Comparison of ENCODE assay signal across 9 cellular contexts in genomic region chr11:77046060-77046501, GRCh38. TPM values are rescaled to one million over a fixed set of nuclear protein-coding genes. Genes with fewer than 3 reads are reported as not detected.
DNase-seq lines count a peak whose midpoint lies in the region; ATAC-seq, FAIRE-seq and TF ChIP-seq lines count a peak whose summit lies in the region.
"Had no signal": no experiment of that assay in that cellular context is flagged by ENCODE, and none has a peak within 500 bp of the region (broad histone marks: within the 10 kb centered on the region; RNA-seq: fewer than 3 reads in every experiment).

No MANE protein-coding gene starts in this region.

- CTCF ChIA-PET in WTC11 (lab: Charles Lee): interaction anchor here (1.0 to 1.7 kb wide), 6 partner anchors 19 to 329 kb away, joined by 3 to 12 read pairs (median 7); no protein-coding TSS in a partner anchor
- CTCF ChIA-PET in HepG2 (lab: Yijun Ruan, JAX; ENCODE audit: low intra/inter-chr PET ratio, low total read pairs): interaction anchor here (0.8 to 4.1 kb wide), 6 partner anchors 27 to 126 kb away, joined by 5 to 85 read pairs (median 18); no protein-coding TSS in a partner anchor

- peaks cover 26% of the 10 kb centered on the region for H3K27me3 ChIP-seq in HUES6 (ENCODE audit: control insufficient read depth, insufficient read depth, low read length)
- peaks cover 2 to 32% of the 10 kb centered on the region in 2 experiments; a peak in 4 of 5 replicates for H3K27me3 ChIP-seq in HepG2 (ENCODE audit: control insufficient read depth in 1 of 2, insufficient read depth in 2 of 2, low read length in 2 of 2)

- H3K36me3 ChIP-seq in HUES6 (ENCODE audit: control insufficient read depth, insufficient read depth, low read length) (no peaks in the 10 kb centered on the region), HepG2 (replicated peaks in 1 of 2; ENCODE audit: control insufficient read depth in 1 of 2, insufficient read depth in 2 of 2, low read length in 2 of 2) (no peaks in the 10 kb centered on the region)

- no peaks in the 10 kb centered on the region for H3K79me2 ChIP-seq in HepG2 (ENCODE audit: insufficient read depth, low read length)

- WGBS in HepG2 (ENCODE audit: low lambda C conversion rate): 53% methylated on average over 22 of the region's 39 CpGs

- peak; percentile 78 for TF ChIP-seq RAD21 in HepG2 (CRISPR knock-in tag; IDR thresholded peaks at IDR 0.05)

- peak overlapping the region; percentile 54 for H3K4me3 Mint-ChIP-seq in WTC11
- H3K4me3 Mint-ChIP-seq in stimulated activated naive B cell treated with anti-CD40 and anti-IgM and Interleukin-4, amounts not matched to agents 10 μg/mL and 1 μg/mL and 100 μg/mL, for 72 hours: peak overlapping the region in 1 of 2 donors; percentile 22

- no peak for TF ChIP-seq POLR2A in HepG2 (IDR thresholded peaks at IDR 0.05; ENCODE audit: insufficient read depth in 1 of 2, low read depth in 2 of 2, low read length in 2 of 2)

- TF ChIP-seq EP300 in HepG2 (IDR thresholded peaks at IDR 0.05; ENCODE audit: low read depth in 2 of 2, low read length in 2 of 2): no peak
- no peak for TF ChIP-seq EP300 in HepG2 (CRISPR knock-in tag; IDR thresholded peaks at IDR 0.05; ENCODE audit: borderline replicate concordance)

- H3K36me3 Mint-ChIP-seq in WTC11: no peaks in the 10 kb centered on the region
- peaks cover under 1 to 2% of the 10 kb centered on the region in 2 donors for H3K36me3 Mint-ChIP-seq in stimulated activated naive B cell treated with anti-CD40 and anti-IgM and Interleukin-4, amounts not matched to agents 10 μg/mL and 1 μg/mL and 100 μg/mL, for 72 hours

- TF ChIP-seq CTCF in GM10266 (IDR thresholded peaks at IDR 0.05; ENCODE audit: control insufficient read depth, insufficient read depth, low read depth, missing control alignments) (peak; percentile 75), WTC11 (IDR thresholded peaks at IDR 0.05) (peak; percentile 95), HepG2 (CRISPR knock-in tag; IDR thresholded peaks at IDR 0.05) (peak; percentile 82)

- H3K9me3 ChIP-seq in HUES6 (ENCODE audit: control insufficient read depth, insufficient read depth, low read depth, low read length) (no peaks in the 10 kb centered on the region), HepG2 (ENCODE audit: low read length) (no peaks in the 10 kb centered on the region)

- H3K4me1 ChIP-seq in HUES6 (ENCODE audit: control insufficient read depth, insufficient read depth, low read length) (0 out of 2 replicates have a peak, but pooled peaks cover 4% of the 10 kb centered on the region), HepG2 (ENCODE audit: insufficient read depth, low read length) (peaks cover 39% of the 10 kb centered on the region)

- peaks cover 14% of the 10 kb centered on the region for H3K4me1 Mint-ChIP-seq in WTC11
- peaks cover 6 to 17% of the 10 kb centered on the region in 2 donors for H3K4me1 Mint-ChIP-seq in stimulated activated naive B cell treated with anti-CD40 and anti-IgM and Interleukin-4, amounts not matched to agents 10 μg/mL and 1 μg/mL and 100 μg/mL, for 72 hours

- no peak overlapping the region for H2AFZ ChIP-seq in HepG2 (ENCODE audit: low read length)

- intact Hi-C loops in HepG2 (cut with micrococcal nuclease; ENCODE audit: unreplicated experiment): loop anchor here (2.0 to 10.0 kb wide), 3 partner anchors 55 to 321 kb away; no protein-coding TSS in a partner anchor

- H3K27ac Mint-ChIP-seq in WTC11: peak overlapping the region; percentile 5; the same call in 1 of the 2 replicates
- no peak overlapping the region for H3K27ac Mint-ChIP-seq in stimulated activated naive B cell treated with anti-CD40 and anti-IgM and Interleukin-4, amounts not matched to agents 10 μg/mL and 1 μg/mL and 100 μg/mL, for 72 hours

- H3K9ac ChIP-seq in HUES6 (ENCODE audit: low read length) (no peak overlapping the region), HepG2 (ENCODE audit: insufficient read depth, low read depth, low read length) (no peak overlapping the region)

- 0 out of 2 replicates have a peak, but pooled peaks cover 3% of the 10 kb centered on the region for H3K9me3 Mint-ChIP-seq in WTC11
- no peaks in the 10 kb centered on the region for H3K9me3 Mint-ChIP-seq in stimulated activated naive B cell treated with anti-CD40 and anti-IgM and Interleukin-4, amounts not matched to agents 10 μg/mL and 1 μg/mL and 100 μg/mL, for 72 hours

- POLR2A ChIA-PET in WTC11 (lab: Charles Lee) (no interaction called here), HepG2 (lab: Yijun Ruan, JAX) (no interaction called here)

- peaks cover 28% of the 10 kb centered on the region for H3K27me3 Mint-ChIP-seq in WTC11 (ENCODE audit: low read depth)
- H3K27me3 Mint-ChIP-seq in stimulated activated naive B cell treated with anti-CD40 and anti-IgM and Interleukin-4, amounts not matched to agents 10 μg/mL and 1 μg/mL and 100 μg/mL, for 72 hours: peaks cover 33 to 44% of the 10 kb centered on the region in 2 donors

- peak; percentile 81 for DNase-seq in GM10266 (ENCODE audit: extremely low spot score)
- DNase-seq in WTC11 (ENCODE audit: low spot score): peak; percentile 82
- DNase-seq in cerebellum (ENCODE audit: low spot score): peak; percentile 75
- no peak for DNase-seq in HepG2 (ENCODE audit: low spot score)
- no peak for DNase-seq in stimulated activated naive B cell treated with anti-CD40 and anti-IgM and Interleukin-4, amounts not matched to agents 10 μg/mL and 1 μg/mL and 100 μg/mL, for 72 hours

- peak overlapping the region; percentile 41 for H3K4me2 ChIP-seq in HepG2 (ENCODE audit: low read depth, low read length)

- H4K20me1 ChIP-seq in HepG2 (ENCODE audit: insufficient read depth, low read length): no peaks in the 10 kb centered on the region

- BruUV-seq in HepG2 (replicated peaks; lab: Mats Ljungman, UMichigan): no TSS peak

- peak overlapping the region; percentile 47 for H3K4me3 ChIP-seq in HUES6 (ENCODE audit: low read depth, low read length)
- no peak overlapping the region for H3K4me3 ChIP-seq in HepG2 (replicated peaks in 1 of 3; ENCODE audit: insufficient read depth in 1 of 3, low read depth in 2 of 3, low read length in 3 of 3)

- H3K27ac ChIP-seq in HUES6 (ENCODE audit: low read depth, low read length): no peak overlapping the region
- H3K27ac ChIP-seq in HepG2 (ENCODE audit: extremely low read length, insufficient read depth, low read length): no peak overlapping the region

- no peak for FAIRE-seq in HepG2 (lab: Jason Lieb, UNC)

- in situ Hi-C loops in HepG2 (cut with HindIII; ENCODE audit: extremely low pct_ligation_motif_present, low pct_unique_long_range_greater_than_20kb): loop anchor here (5.0 to 25.0 kb wide), 2 partner anchors 46 to 134 kb away; no protein-coding TSS in a partner anchor

- ATAC-seq in WTC11 (peak; percentile 75), HepG2 (peak; percentile 73), HG03565 (IDR thresholded peaks at IDR 0.05; ENCODE audit: unreplicated experiment) (no peak), GM18861 (IDR thresholded peaks at IDR 0.05; ENCODE audit: unreplicated experiment) (no peak)
- peak; percentile 58 to 61 for ATAC-seq in stimulated activated naive B cell treated with anti-CD40 and anti-IgM and Interleukin-4, amounts not matched to agents 10 μg/mL and 1 μg/mL and 100 μg/mL, for 72 hours (replicated peaks)

RNA-seq across cellular contexts. Expression of gene B3GNT6, which starts 11.9 kb away (rescaled TPM):
- total RNA-seq in WTC11 (2021): 0.07 to 0.14 TPM in 2 of 3 replicates, not detected in the other
- total RNA-seq in cerebellum: not detected
- not detected in 2 replicates for total RNA-seq in HepG2 (2016; rRNA removed; fragmentation: Illumina TruSeq; extraction: Trizol)
- total RNA-seq in HepG2 (2016; cell fraction: cytosol; rRNA removed; fragmentation: Illumina TruSeq; extraction: Trizol; ENCODE audit: low read depth): not detected in 2 replicates
- total RNA-seq in HepG2 (2016; cell fraction: insoluble cytoplasmic fraction; rRNA removed; fragmentation: Illumina TruSeq; extraction: Trizol): not detected in 2 replicates
- total RNA-seq in HepG2 (2016; cell fraction: membrane; rRNA removed; fragmentation: Illumina TruSeq; extraction: Trizol): not detected in 2 replicates
- not detected in 2 replicates for total RNA-seq in HepG2 (2016; cell fraction: nucleus; rRNA removed; fragmentation: Illumina TruSeq; extraction: Trizol)
- polyA plus RNA-seq in HepG2 (2011; rRNA removed): not detected in 2 replicates
- polyA plus RNA-seq in HepG2 (2011; cell fraction: cytosol; rRNA removed): not detected in 2 replicates
- not detected in 2 replicates for polyA plus RNA-seq in HepG2 (2011; cell fraction: nucleus; rRNA removed)
- polyA plus RNA-seq in HepG2 (2012): not detected in 2 replicates
- polyA plus RNA-seq in HepG2 (2016; cell fraction: cytosol; fragmentation: Illumina TruSeq; extraction: Trizol; ENCODE audit: low read depth): not detected in 2 replicates
- not detected in 2 replicates for polyA plus RNA-seq in HepG2 (2016; cell fraction: insoluble cytoplasmic fraction; fragmentation: Illumina TruSeq; extraction: Trizol; ENCODE audit: low read depth)
- polyA plus RNA-seq in HepG2 (2016; cell fraction: membrane; fragmentation: Illumina TruSeq; extraction: Trizol; ENCODE audit: low read depth): not detected in 2 replicates
- not detected in 2 replicates for polyA plus RNA-seq in HepG2 (2016; cell fraction: nucleus; fragmentation: Illumina TruSeq; extraction: Trizol; ENCODE audit: insufficient read depth, low read depth)
- polyA minus RNA-seq in HepG2 (2011; rRNA and poly(A)+ RNA removed; ENCODE audit: low replicate concordance): not detected in 2 replicates
- not detected in 2 replicates for polyA minus RNA-seq in HepG2 (2011; cell fraction: cytosol; rRNA and poly(A)+ RNA removed)
- polyA minus RNA-seq in HepG2 (2011; cell fraction: nucleus; rRNA and poly(A)+ RNA removed): not detected in 2 replicates

RNA-seq across cellular contexts. Expression of gene CAPN5, which starts 20.7 kb away (rescaled TPM):
- total RNA-seq in WTC11 (2021): 24.0 to 27.4 TPM (median 24.3 TPM) in 3 replicates
- 9.3 TPM for total RNA-seq in cerebellum
- total RNA-seq in HepG2 (2016; rRNA removed; fragmentation: Illumina TruSeq; extraction: Trizol): 0.22 and 0.27 TPM in 2 replicates
- total RNA-seq in HepG2 (2016; cell fraction: cytosol; rRNA removed; fragmentation: Illumina TruSeq; extraction: Trizol; ENCODE audit: low read depth): 0.09 TPM in 1 of 2 replicates, not detected in the other
- total RNA-seq in HepG2 (2016; cell fraction: insoluble cytoplasmic fraction; rRNA removed; fragmentation: Illumina TruSeq; extraction: Trizol): 0.27 and 0.28 TPM in 2 replicates
- total RNA-seq in HepG2 (2016; cell fraction: membrane; rRNA removed; fragmentation: Illumina TruSeq; extraction: Trizol): 0.28 and 0.34 TPM in 2 replicates
- total RNA-seq in HepG2 (2016; cell fraction: nucleus; rRNA removed; fragmentation: Illumina TruSeq; extraction: Trizol): 0.66 and 0.75 TPM in 2 replicates
- 1.2 and 2.1 TPM in 2 replicates for polyA plus RNA-seq in HepG2 (2011; rRNA removed)
- polyA plus RNA-seq in HepG2 (2011; cell fraction: cytosol; rRNA removed): 0.95 and 1.0 TPM in 2 replicates
- 3.7 and 6.7 TPM in 2 replicates for polyA plus RNA-seq in HepG2 (2011; cell fraction: nucleus; rRNA removed)
- 0.94 and 2.0 TPM in 2 replicates for polyA plus RNA-seq in HepG2 (2012)
- polyA plus RNA-seq in HepG2 (2016; cell fraction: cytosol; fragmentation: Illumina TruSeq; extraction: Trizol; ENCODE audit: low read depth): 0.19 and 0.23 TPM in 2 replicates
- polyA plus RNA-seq in HepG2 (2016; cell fraction: insoluble cytoplasmic fraction; fragmentation: Illumina TruSeq; extraction: Trizol; ENCODE audit: low read depth): 0.93 and 1.1 TPM in 2 replicates
- polyA plus RNA-seq in HepG2 (2016; cell fraction: membrane; fragmentation: Illumina TruSeq; extraction: Trizol; ENCODE audit: low read depth): 0.37 and 0.48 TPM in 2 replicates
- 0.68 and 0.85 TPM in 2 replicates for polyA plus RNA-seq in HepG2 (2016; cell fraction: nucleus; fragmentation: Illumina TruSeq; extraction: Trizol; ENCODE audit: insufficient read depth, low read depth)
- polyA minus RNA-seq in HepG2 (2011; rRNA and poly(A)+ RNA removed; ENCODE audit: low replicate concordance): 0.49 and 2.0 TPM in 2 replicates
- polyA minus RNA-seq in HepG2 (2011; cell fraction: cytosol; rRNA and poly(A)+ RNA removed): 0.88 and 0.99 TPM in 2 replicates
- polyA minus RNA-seq in HepG2 (2011; cell fraction: nucleus; rRNA and poly(A)+ RNA removed): 1.0 and 1.7 TPM in 2 replicates

RNA-seq across cellular contexts. Expression of gene OMP, which starts 56.6 kb away (rescaled TPM):
- total RNA-seq in WTC11 (2021) (1.4 TPM in 1 of 3 replicates, not detected in the others), cerebellum (1.1 TPM), HepG2 (2016; rRNA removed; fragmentation: Illumina TruSeq; extraction: Trizol) (not detected in 2 replicates)
- total RNA-seq in HepG2 (2016; cell fraction: cytosol; rRNA removed; fragmentation: Illumina TruSeq; extraction: Trizol; ENCODE audit: low read depth): not detected in 2 replicates
- total RNA-seq in HepG2 (2016; cell fraction: insoluble cytoplasmic fraction; rRNA removed; fragmentation: Illumina TruSeq; extraction: Trizol): not detected in 2 replicates
- not detected in 2 replicates for total RNA-seq in HepG2 (2016; cell fraction: membrane; rRNA removed; fragmentation: Illumina TruSeq; extraction: Trizol)
- not detected in 2 replicates for total RNA-seq in HepG2 (2016; cell fraction: nucleus; rRNA removed; fragmentation: Illumina TruSeq; extraction: Trizol)
- polyA plus RNA-seq in HepG2 (2011; rRNA removed): not detected in 2 replicates
- not detected in 2 replicates for polyA plus RNA-seq in HepG2 (2011; cell fraction: cytosol; rRNA removed)
- polyA plus RNA-seq in HepG2 (2011; cell fraction: nucleus; rRNA removed): 1.9 TPM in 1 of 2 replicates, not detected in the other
- not detected in 2 replicates for polyA plus RNA-seq in HepG2 (2012)
- polyA plus RNA-seq in HepG2 (2016; cell fraction: cytosol; fragmentation: Illumina TruSeq; extraction: Trizol; ENCODE audit: low read depth): not detected in 2 replicates
- polyA plus RNA-seq in HepG2 (2016; cell fraction: insoluble cytoplasmic fraction; fragmentation: Illumina TruSeq; extraction: Trizol; ENCODE audit: low read depth): not detected in 2 replicates
- polyA plus RNA-seq in HepG2 (2016; cell fraction: membrane; fragmentation: Illumina TruSeq; extraction: Trizol; ENCODE audit: low read depth): not detected in 2 replicates
- not detected in 2 replicates for polyA plus RNA-seq in HepG2 (2016; cell fraction: nucleus; fragmentation: Illumina TruSeq; extraction: Trizol; ENCODE audit: insufficient read depth, low read depth)
- polyA minus RNA-seq in HepG2 (2011; rRNA and poly(A)+ RNA removed; ENCODE audit: low replicate concordance): not detected in 2 replicates
- polyA minus RNA-seq in HepG2 (2011; cell fraction: cytosol; rRNA and poly(A)+ RNA removed): not detected in 2 replicates
- polyA minus RNA-seq in HepG2 (2011; cell fraction: nucleus; rRNA and poly(A)+ RNA removed): not detected in 2 replicates
- total RNA-seq: subcutaneous adipose tissue had no signal

Comparison
In these comparisons a context has a peak if more than half of its experiments do, and no peak if none do; other contexts are left out.
1. DNase-seq: peak in GM10266 (single experiment), WTC11 (single experiment) and cerebellum (single experiment); none in HepG2 (single experiment) and stimulated activated naive B cell treated with anti-CD40 and anti-IgM and Interleukin-4, amounts not matched to agents 10 μg/mL and 1 μg/mL and 100 μg/mL, for 72 hours (single experiment).
2. ATAC-seq: peak in WTC11 (single experiment), HepG2 (single experiment) and stimulated activated naive B cell treated with anti-CD40 and anti-IgM and Interleukin-4, amounts not matched to agents 10 μg/mL and 1 μg/mL and 100 μg/mL, for 72 hours (2 of 2); none in HG03565 (single experiment) and GM18861 (single experiment).
3. Peak in every context shown above with its lines, with median percentiles within 50 percentile points of each other: CTCF ChIP-seq.